Comparison of ENCODE assay signal across 8 cellular contexts in genomic region chr7:91082854-91083495, GRCh38.
DNase-seq lines count a peak whose midpoint lies in the region; FAIRE-seq and TF ChIP-seq lines count a peak whose summit lies in the region.

No MANE protein-coding gene starts in this region.

- H3K9me2 ChIP-seq in MM.1S (replicated peaks; ENCODE audit: insufficient read depth, low read length) = no peaks in the 10 kb centered on the region

- H3K27ac ChIP-seq in MM.1S (ENCODE audit: low read length) = no peak overlapping the region

- peak; percentile 43 for TF ChIP-seq CTCF in MM.1S (IDR thresholded peaks at IDR 0.05; ENCODE audit: low read length)
- peak; percentile 61 for TF ChIP-seq CTCF in astrocyte of the spinal cord (IDR thresholded peaks at IDR 0.05; ENCODE audit: low read depth, low read length)

- DNase-seq in NCI-H510A treated with DMSO at 0.1 percent for 48 hours (lab: John Stamatoyannopoulos, UW) (peak; percentile 24), NCI-H510A (lab: John Stamatoyannopoulos, UW) (no peak), MM.1S (peak; percentile 14), astrocyte of the spinal cord (ENCODE audit: low read depth, low spot score) (peak; percentile 59), lung microvascular endothelial cell (ENCODE audit: low read depth in 2 of 2) (peak; percentile 57 to 62), NCI-H1417 treated with DMSO at 0.1 percent for 48 hours (lab: John Stamatoyannopoulos, UW) (no peak), NCI-H1930 (lab: John Stamatoyannopoulos, UW) (no peak), GM12892 (ENCODE audit: insufficient read length) (no peak)

- in situ Hi-C loops in astrocyte of the spinal cord (cut with HindIII; ENCODE audit: low sequenced_read_pairs) = no loop called here

- H3K4me3 ChIP-seq in MM.1S (ENCODE audit: low read length) (no peak overlapping the region), astrocyte of the spinal cord (ENCODE audit: low read depth, low read length) (no peak overlapping the region)

- no peaks in the 10 kb centered on the region for H3K79me2 ChIP-seq in MM.1S (ENCODE audit: low read length)

- TF ChIP-seq POLR2A in GM12892 (IDR thresholded peaks at IDR 0.05; ENCODE audit: low read depth, low read length) = no peak

- H3K27me3 ChIP-seq in MM.1S (replicated peaks; ENCODE audit: insufficient read depth, low read length) = no peaks in the 10 kb centered on the region

- H3K36me3 ChIP-seq in MM.1S (replicated peaks; ENCODE audit: insufficient read depth, low read length) = 0 out of 2 replicates have a peak, but pooled peaks cover 3% of the 10 kb centered on the region

- FAIRE-seq in GM12892 (lab: Jason Lieb, UNC) = no peak

- no peak overlapping the region for H3K4me2 ChIP-seq in MM.1S (ENCODE audit: low read depth, low read length)

- no peak overlapping the region for H2AFZ ChIP-seq in MM.1S (ENCODE audit: low read length)

- H3K9ac ChIP-seq in MM.1S (ENCODE audit: low read length) = no peak overlapping the region

- no peaks in the 10 kb centered on the region for H3K4me1 ChIP-seq in MM.1S (ENCODE audit: low read length)

- H3K9me3 ChIP-seq in MM.1S (replicated peaks; ENCODE audit: insufficient read depth, low read length) = no peaks in the 10 kb centered on the region

- no peaks in the 10 kb centered on the region for H3F3A ChIP-seq in MM.1S (ENCODE audit: insufficient read depth, low read length)

- no peaks in the 10 kb centered on the region for H4K20me1 ChIP-seq in MM.1S (ENCODE audit: insufficient read depth, low read length)

Comparison
In these comparisons a context has a peak if more than half of its experiments do, and no peak if none do; other contexts are left out.
1. DNase-seq: peak in NCI-H510A treated with DMSO at 0.1 percent for 48 hours (single experiment), MM.1S (single experiment), astrocyte of the spinal cord (single experiment) and lung microvascular endothelial cell (2 of 2); none in NCI-H510A (single experiment), NCI-H1417 treated with DMSO at 0.1 percent for 48 hours (single experiment), NCI-H1930 (0 of 2) and GM12892 (single experiment).